ENCODE assay signal across 13 cellular contexts in genomic region chr12:125193798-125194562, GRCh38. TPM values are rescaled to one million over a fixed set of nuclear protein-coding genes. Genes with fewer than 3 reads are reported as not detected.
A peak's percentile ranks its signal among the peaks of the same experiment; 100 is the strongest.
DNase-seq lines count a peak whose midpoint lies in the region; ATAC-seq and TF ChIP-seq lines count a peak whose summit lies in the region.
"Had no signal": no experiment of that assay in that cellular context is flagged by ENCODE, and none has a peak within 500 bp of the region (broad histone marks: within the 10 kb centered on the region; RNA-seq: fewer than 3 reads in every experiment).

No MANE protein-coding gene starts in this region.

- H3K27me3 Mint-ChIP-seq in T-helper 17 cell, result peaks cover 88% of the 10 kb centered on the region

- intact Hi-C loops in dorsolateral prefrontal cortex (cut with DNase I), result no loop called here

- H3K4me3 Mint-ChIP-seq in T-helper 17 cell, result no peak overlapping the region
- H3K4me3 Mint-ChIP-seq: activated CD4-positive, alpha-beta T cell treated with anti-CD3 and anti-CD28 coated beads for 36 hours; activated naive CD8-positive, alpha-beta T cell treated with anti-CD3 and anti-CD28 coated beads for 36 hours had no signal

- no peaks in the 10 kb centered on the region for H3K9me3 ChIP-seq in T-helper 17 cell (ENCODE audit: control insufficient read depth, low read length, poor library complexity, severe bottlenecking)
- H3K9me3 ChIP-seq: upper lobe of left lung had no signal

- DNase-seq in NCI-H1105 treated with DMSO at 0.1 percent for 48 hours (lab: John Stamatoyannopoulos, UW) (peak; percentile 40), NCI-H1105 (lab: John Stamatoyannopoulos, UW) (no peak), NCI-H510A treated with DMSO at 0.1 percent for 48 hours (lab: John Stamatoyannopoulos, UW) (peak; percentile 68), dorsolateral prefrontal cortex (peak in 5 of 10 donors; percentile 50 to 67 (median 51)), occipital lobe (lab: John Stamatoyannopoulos, UW) (peak; percentile 26), T-helper 17 cell (no peak), mesenteric fat pad (ENCODE audit: low spot score) (no peak)
- DNase-seq: activated CD4-positive, alpha-beta T cell treated with anti-CD3 and anti-CD28 coated beads for 36 hours; activated naive CD8-positive, alpha-beta T cell treated with anti-CD3 and anti-CD28 coated beads for 36 hours; NCI-H524 treated with DMSO at 0.1 percent for 48 hours; upper lobe of left lung had no signal

- no peaks in the 10 kb centered on the region for H3K36me3 Mint-ChIP-seq in T-helper 17 cell (ENCODE audit: low read depth)
- H3K36me3 Mint-ChIP-seq: activated naive CD8-positive, alpha-beta T cell treated with anti-CD3 and anti-CD28 coated beads for 36 hours had no signal

- peaks cover 2% of the 10 kb centered on the region for H3K4me1 Mint-ChIP-seq in T-helper 17 cell
- H3K4me1 Mint-ChIP-seq: activated CD4-positive, alpha-beta T cell treated with anti-CD3 and anti-CD28 coated beads for 36 hours; activated naive CD8-positive, alpha-beta T cell treated with anti-CD3 and anti-CD28 coated beads for 36 hours had no signal

- peaks cover 0 to 9% (median 0%) of the 10 kb centered on the region in 45 donors for H3K27me3 ChIP-seq in dorsolateral prefrontal cortex

- H3K27ac ChIP-seq in dorsolateral prefrontal cortex, result peak overlapping the region in 37 of 59 donors; percentile 1 to 75 (median 54)
- H3K27ac ChIP-seq: gastroesophageal sphincter, upper lobe of left lung had no signal

- ATAC-seq in HG02678 (IDR thresholded peaks at IDR 0.05; ENCODE audit: unreplicated experiment), result no peak
- ATAC-seq in T-helper 17 cell, result no peak
- ATAC-seq: activated CD4-positive, alpha-beta T cell treated with anti-CD3 and anti-CD28 coated beads for 36 hours; gastroesophageal sphincter had no signal

- H3K4me3 ChIP-seq in dorsolateral prefrontal cortex, result peak overlapping the region; percentile 17 to 66 (median 48)
- H3K4me3 ChIP-seq: gastroesophageal sphincter, upper lobe of left lung had no signal

- peak in 47 of 56 donors; percentile 21 to 62 (median 41) for TF ChIP-seq CTCF in dorsolateral prefrontal cortex (IDR thresholded peaks at IDR 0.05 in 54 of 56, conservative IDR thresholded peaks at IDR 0.05 in 2 of 56; ENCODE audit: low read depth in 1 of 56, partially characterized antibody in 56 of 56)

- no peak overlapping the region for H3K27ac Mint-ChIP-seq in T-helper 17 cell
- H3K27ac Mint-ChIP-seq: activated CD4-positive, alpha-beta T cell treated with anti-CD3 and anti-CD28 coated beads for 36 hours; activated naive CD8-positive, alpha-beta T cell treated with anti-CD3 and anti-CD28 coated beads for 36 hours had no signal

RNA-seq across cellular contexts. Expression of gene TMEM132B, which starts 7.8 kb away (rescaled TPM):
- 100 to 1,000 TPM in 116 of 120 experiments, 10 to 100 TPM in 4; 68.9 to 223 (median 154) TPM for total RNA-seq in dorsolateral prefrontal cortex
- total RNA-seq in occipital lobe, result 102 TPM
- total RNA-seq in T-helper 17 cell, result not detected
- total RNA-seq in mesenteric fat pad, result 0.32 TPM
- total RNA-seq: activated CD4-positive, alpha-beta T cell treated with anti-CD3 and anti-CD28 coated beads for 36 hours; activated naive CD8-positive, alpha-beta T cell treated with anti-CD3 and anti-CD28 coated beads for 36 hours had no signal

Comparison
In these comparisons a context has a peak if more than half of its experiments do, and no peak if none do; other contexts are left out.
1. DNase-seq: peak in NCI-H1105 treated with DMSO at 0.1 percent for 48 hours (single experiment), NCI-H510A treated with DMSO at 0.1 percent for 48 hours (single experiment) and occipital lobe (single experiment); none in NCI-H1105 (single experiment), T-helper 17 cell (0 of 3) and mesenteric fat pad (single experiment).
2. RNA of gene TMEM132B, which starts 7.8 kb away (total RNA-seq): 68.9 to 223 TPM in dorsolateral prefrontal cortex and 102 TPM in occipital lobe (single experiment); 0.32 TPM in mesenteric fat pad (single experiment) and not detected in T-helper 17 cell; every median in the first group is over 10 times any median in the second.